Comparison of ENCODE assay signal across 8 cellular contexts in genomic region chr1:219460561-219461511, GRCh38.
DNase-seq lines count a peak whose midpoint lies in the region; ATAC-seq lines count a peak whose summit lies in the region.

No MANE protein-coding gene starts in this region.

- peak; percentile 72 for ATAC-seq in GM21529 (IDR thresholded peaks at IDR 0.05; ENCODE audit: unreplicated experiment)

- peak overlapping the region; percentile 2 to 78 (median 13) for H3K27ac Mint-ChIP-seq in IgD-negative memory B cell

- peak overlapping the region in 2 of 4 donors; percentile 9 to 78 for H3K4me3 Mint-ChIP-seq in IgD-negative memory B cell

- no peaks in the 10 kb centered on the region for H3K36me3 Mint-ChIP-seq in IgD-negative memory B cell

- no peaks in the 10 kb centered on the region for H3K27me3 Mint-ChIP-seq in IgD-negative memory B cell

- H3K4me1 Mint-ChIP-seq in IgD-negative memory B cell: peaks cover 11 to 29% (median 24%) of the 10 kb centered on the region in 3 donors

- H3K9me3 Mint-ChIP-seq in IgD-negative memory B cell: no peaks in the 10 kb centered on the region

- peak; percentile 54 for DNase-seq in GM04504 (ENCODE audit: low read depth)
- peak; percentile 76 for DNase-seq in foreskin melanocyte
- no peak for DNase-seq in NCI-H2171 (lab: John Stamatoyannopoulos, UW)
- no peak for DNase-seq in NCI-H510A treated with DMSO at 0.1 percent for 48 hours (lab: John Stamatoyannopoulos, UW)
- DNase-seq in NCI-H2171 treated with DMSO at 0.1 percent for 48 hours (lab: John Stamatoyannopoulos, UW): no peak
- no peak for DNase-seq in NCI-H146 treated with DMSO at 0.1 percent for 48 hours (lab: John Stamatoyannopoulos, UW; ENCODE audit: unreplicated experiment)

Comparison
In these comparisons a context has a peak if more than half of its experiments do, and no peak if none do; other contexts are left out.
1. DNase-seq: peak in GM04504 (single experiment) and foreskin melanocyte (single experiment); none in NCI-H2171 (single experiment), NCI-H510A treated with DMSO at 0.1 percent for 48 hours (single experiment), NCI-H2171 treated with DMSO at 0.1 percent for 48 hours (single experiment) and NCI-H146 treated with DMSO at 0.1 percent for 48 hours (single experiment).